In the genomic region with DNA sequence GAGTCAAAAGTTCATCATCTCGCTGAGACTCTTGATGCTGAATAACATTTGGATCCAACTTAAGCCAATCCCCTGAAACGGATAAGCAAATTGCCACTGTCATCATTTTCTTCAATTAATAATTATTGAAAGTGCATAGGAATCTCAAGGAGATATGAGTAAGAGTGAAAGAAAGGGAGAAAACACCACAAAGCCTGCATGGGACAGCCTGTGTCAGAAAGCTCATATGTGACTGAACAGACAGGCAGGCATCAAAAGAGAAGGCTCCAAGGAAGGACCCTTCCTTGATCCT, we compare ENCODE assay signal across 21 cellular contexts. TPM values are rescaled to one million over a fixed set of nuclear protein-coding genes. Genes with fewer than 3 reads are reported as not detected.
DNase-seq lines count a peak whose midpoint lies in the region; ATAC-seq, FAIRE-seq and TF ChIP-seq lines count a peak whose summit lies in the region.
"Had no signal": no experiment of that assay in that cellular context is flagged by ENCODE, and none has a peak within 500 bp of the region (broad histone marks: within the 10 kb centered on the region; RNA-seq: fewer than 3 reads in every experiment).

No MANE protein-coding gene starts in this region.

- no peaks in the 10 kb centered on the region for H3K9me2 ChIP-seq in hepatocyte (replicated peaks; ENCODE audit: insufficient read depth)

- intact Hi-C loops in sigmoid colon (cut with DNase I): no loop called here

- H2AFZ ChIP-seq in hepatocyte: no peak overlapping the region
- H2AFZ ChIP-seq: PC-9 had no signal

- H3K27me3 ChIP-seq in adipocyte (replicated peaks; ENCODE audit: control insufficient read depth, insufficient read depth, low read length) (no peaks in the 10 kb centered on the region), hepatocyte (no peaks in the 10 kb centered on the region), sigmoid colon (no peaks in the 10 kb centered on the region)
- H3K27me3 ChIP-seq: upper lobe of left lung had no signal

- H3K4me3 ChIP-seq in A549 (no peak overlapping the region), adipocyte (ENCODE audit: low read length) (peak overlapping the region; percentile 9), hepatocyte (no peak overlapping the region), sigmoid colon (no peak overlapping the region)
- H3K4me3 ChIP-seq: lower lobe of right lung, PC-9, skin epidermis, upper lobe of left lung had no signal

- TF ChIP-seq POLR2A in A549 (IDR thresholded peaks at IDR 0.05; ENCODE audit: low read length) (no peak), sigmoid colon (IDR thresholded peaks at IDR 0.05) (no peak)

- no peak for TF ChIP-seq EP300 in A549 (IDR thresholded peaks at IDR 0.05)
- no peak for TF ChIP-seq EP300 in sigmoid colon (IDR thresholded peaks at IDR 0.05)

- H3K4me2 ChIP-seq in A549: peak overlapping the region; percentile 69
- H3K4me2 ChIP-seq in hepatocyte: peak overlapping the region; percentile 66
- H3K4me2 ChIP-seq: PC-9 had no signal

- peaks cover 3% of the 10 kb centered on the region for H4K20me1 ChIP-seq in hepatocyte (ENCODE audit: insufficient read depth, poor library complexity, severe bottlenecking)

- H3K27ac ChIP-seq in A549 (0 out of 6 replicates have a peak overlapping the region, but pooled peaks of 1 of the 2 experiments have one; percentile 61), hepatocyte (peak overlapping the region; percentile 88), sigmoid colon (peak overlapping the region in 3 of 4 donors; percentile 60 to 70 (median 66))
- H3K27ac ChIP-seq: PC-9, upper lobe of left lung had no signal

- TF ChIP-seq CTCF in A549 (IDR thresholded peaks at IDR 0.05) (no peak), hepatocyte (IDR thresholded peaks at IDR 0.05; ENCODE audit: poor library complexity) (no peak), sigmoid colon (IDR thresholded peaks at IDR 0.05) (no peak)

- DNase-seq in A549 (ENCODE audit: low read depth in 1 of 2, low spot score in 1 of 2): no peak
- DNase-seq in adipocyte (ENCODE audit: low read depth): no peak
- no peak for DNase-seq in hepatocyte (ENCODE audit: low spot score)
- DNase-seq in sigmoid colon: no peak
- no peak for DNase-seq in SIG-M5 treated with dmso at 0.1 percent for 504 hours (lab: John Stamatoyannopoulos, UW; ENCODE audit: unreplicated experiment)
- no peak for DNase-seq in DMS 273 treated with DMSO at 0.1 percent for 48 hours (lab: John Stamatoyannopoulos, UW)
- DNase-seq in activated effector memory CD4-positive, alpha-beta T cell treated with Interleukin-2 at 50 U/mL for 16 hours: no peak
- no peak for DNase-seq in activated naive CD4-positive, alpha-beta T cell treated with Interleukin-2 at 50 U/mL for 16 hours
- DNase-seq: activated CD4-positive, alpha-beta T cell treated with anti-CD3 and anti-CD28 coated beads, Interleukin-2, amount 10 ng/mL, durations not matched to agents 7 days and 5 days; activated T-cell treated with anti-CD3 and anti-CD28 coated beads, Interleukin-2, amount 50 U/mL, for 1 hour; CD8-positive, alpha-beta T cell; endodermal cell; lower lobe of right lung; MV-4-11; naive thymus-derived CD8-positive, alpha-beta T cell; NCI-H2029 treated with DMSO at 0.1 percent for 48 hours; NCI-H524; PC-9; upper lobe of left lung had no signal

- H3K79me2 ChIP-seq in hepatocyte: peaks cover 88% of the 10 kb centered on the region

- FAIRE-seq in A549 (lab: Jason Lieb, UNC): no peak
- FAIRE-seq: frontal cortex had no signal

- 78% methylated on average over 2 of the region's 2 CpGs for WGBS in A549 (ENCODE audit: missing lambda C conversion rate)
- 80% methylated on average over 2 of the region's 2 CpGs for WGBS in hepatocyte (ENCODE audit: low lambda C conversion rate, missing lambda C conversion rate)
- WGBS in sigmoid colon, 2 donors: 55 to 76% methylated on average over 2 of the region's 2 CpGs

- H3K9me3 ChIP-seq in A549: no peaks in the 10 kb centered on the region
- no peaks in the 10 kb centered on the region for H3K9me3 ChIP-seq in adipocyte (ENCODE audit: control insufficient read depth, low read length)
- no peaks in the 10 kb centered on the region for H3K9me3 ChIP-seq in hepatocyte (ENCODE audit: low read depth)
- no peaks in the 10 kb centered on the region for H3K9me3 ChIP-seq in sigmoid colon
- H3K9me3 ChIP-seq: lower lobe of right lung, upper lobe of left lung had no signal

- CTCF ChIA-PET in A549 (lab: Yijun Ruan, JAX): interaction anchor here (1.0 to 1.5 kb wide), 4 partner anchors 11 to 35 kb away, joined by 3 read pairs; no protein-coding TSS in a partner anchor

- no peak for TF ChIP-seq RAD21 in A549 (conservative IDR thresholded peaks at IDR 0.05 in 1 of 2, IDR thresholded peaks at IDR 0.05 in 1 of 2)

- no peaks in the 10 kb centered on the region for H3K36me3 ChIP-seq in adipocyte (ENCODE audit: control insufficient read depth, insufficient read depth, low read length, severe bottlenecking)
- H3K36me3 ChIP-seq in hepatocyte (replicated peaks; ENCODE audit: insufficient read depth, low read depth): no peaks in the 10 kb centered on the region
- H3K36me3 ChIP-seq in sigmoid colon: no peaks in the 10 kb centered on the region
- H3K36me3 ChIP-seq: lower lobe of right lung had no signal

- H3K9ac ChIP-seq in adipocyte (ENCODE audit: low read length): no peak overlapping the region

- no peak for ATAC-seq in A549
- ATAC-seq: naive thymus-derived CD8-positive, alpha-beta T cell had no signal

- H3K4me1 ChIP-seq in A549 (peaks cover 48% of the 10 kb centered on the region), adipocyte (ENCODE audit: control insufficient read depth, insufficient read depth, low read length) (peaks cover 31% of the 10 kb centered on the region), hepatocyte (ENCODE audit: insufficient read depth) (peaks cover 47% of the 10 kb centered on the region), sigmoid colon (peaks cover 0 to 60% (median 51%) of the 10 kb centered on the region in 4 donors)

- POLR2A ChIA-PET in A549 (lab: Yijun Ruan, JAX): interaction anchor here (1.0 to 1.1 kb wide), 2 partner anchors 13 to 23 kb away, joined by 3 to 5 read pairs; a partner anchor contains a TSS

TF ChIP-seq in A549, 52 proteins besides CTCF, POLR2A, EP300 and RAD21:
- TF ChIP-seq MAFK (IDR thresholded peaks at IDR 0.05; ENCODE audit: partially characterized antibody) (peak; percentile 77), SREBF2 (IDR thresholded peaks at IDR 0.05) (no peak)

RNA-seq across cellular contexts. Expression of a gene that starts 13.3 kb away (rescaled TPM):
- polyA plus RNA-seq in A549 (2011; rRNA removed): 8.3 and 10.5 TPM in 2 replicates
- polyA plus RNA-seq in A549 (2012; cell fraction: cytosol; rRNA removed): 1.9 and 3.4 TPM in 2 replicates
- polyA plus RNA-seq in A549 (2012; cell fraction: nucleus; rRNA removed): 4.3 and 4.5 TPM in 2 replicates
- 2.2 to 3.1 TPM (median 2.9 TPM) in 3 replicates for polyA plus RNA-seq in A549 (2017; fragmentation: RNase III; extraction: RNeasy Plus Mini Kit Qiagen cat#74134 plus additional on column Dnase treatment)
- 22.8 and 27.3 TPM in 2 replicates for polyA minus RNA-seq in A549 (2011; rRNA and poly(A)+ RNA removed)
- total RNA-seq in hepatocyte: 28.7 and 32.6 TPM in 2 replicates
- 14.7 and 16.3 TPM in 2 replicates for polyA plus RNA-seq in hepatocyte
- 10 to 100 TPM; 37.7 to 95.3 (median 59.9) TPM for total RNA-seq in sigmoid colon
- 1 to 10 TPM; 4.8 to 8.6 (median 7.2) TPM for polyA plus RNA-seq in sigmoid colon
